Comparison of ENCODE assay signal across 20 cellular contexts in genomic region chr6:66376021-66376420, GRCh38.
"Had no signal": no experiment of that assay in that cellular context is flagged by ENCODE, and none has a peak within 500 bp of the region (broad histone marks: within the 10 kb centered on the region; RNA-seq: fewer than 3 reads in every experiment).

No MANE protein-coding gene starts in this region.

- H3K79me2 ChIP-seq: hepatocyte had no signal

- H3K4me1 ChIP-seq: pancreas, right lobe of liver, stomach had no signal

- H3K4me2 ChIP-seq: hepatocyte, smooth muscle cell had no signal

- H3K27me3 ChIP-seq: hepatocyte, pancreas, right lobe of liver, stomach had no signal

- H3K4me3 ChIP-seq: hepatocyte, pancreas, right lobe of liver, smooth muscle cell, stomach had no signal

- ATAC-seq: esophagus mucosa; left cardiac atrium; naive thymus-derived CD8-positive, alpha-beta T cell; pancreas; right lobe of liver; stimulated activated effector memory CD8-positive, alpha-beta T cell treated with anti-CD3 and anti-CD28 coated beads, Interleukin-12 subunit alpha, Interleukin-12 subunit beta, amount 100 ng/mL, for 72 hours had no signal

- H3K9me3 ChIP-seq: pancreas, right lobe of liver, stomach had no signal

- H3K27ac ChIP-seq: hepatocyte, pancreas, right lobe of liver, stomach had no signal

- H3K4me3 Mint-ChIP-seq: activated B cell treated with CpG ODN at 0.5 μM for 24 hours; activated CD4-positive, alpha-beta memory T cell treated with anti-CD3 and anti-CD28 coated beads for 36 hours; activated naive CD8-positive, alpha-beta T cell treated with anti-CD3 and anti-CD28 coated beads, Interleukin-2, amount 10 ng/mL, durations not matched to agents 7 days and 5 days; naive thymus-derived CD8-positive, alpha-beta T cell; stimulated activated effector memory CD8-positive, alpha-beta T cell treated with anti-CD3 and anti-CD28 coated beads, Interleukin-12 subunit alpha, Interleukin-12 subunit beta, amount 100 ng/mL, for 72 hours; T-helper 2 cell treated with Interferon-gamma antibody and Interleukin-4, amounts not matched to agents 5 μg/mL and 100 μg/mL, for 36 hours had no signal

- H2AFZ ChIP-seq: hepatocyte had no signal

- FAIRE-seq: islet of Langerhans had no signal

- H3K27ac Mint-ChIP-seq: activated B cell treated with CpG ODN at 0.5 μM for 24 hours; activated CD4-positive, alpha-beta memory T cell treated with anti-CD3 and anti-CD28 coated beads for 36 hours; activated naive CD8-positive, alpha-beta T cell treated with anti-CD3 and anti-CD28 coated beads, Interleukin-2, amount 10 ng/mL, durations not matched to agents 7 days and 5 days; naive thymus-derived CD8-positive, alpha-beta T cell; stimulated activated effector memory CD8-positive, alpha-beta T cell treated with anti-CD3 and anti-CD28 coated beads, Interleukin-12 subunit alpha, Interleukin-12 subunit beta, amount 100 ng/mL, for 72 hours; T-helper 2 cell treated with Interferon-gamma antibody and Interleukin-4, amounts not matched to agents 5 μg/mL and 100 μg/mL, for 36 hours had no signal

- H3K36me3 ChIP-seq: pancreas, right lobe of liver, stomach had no signal

- H3K36me3 Mint-ChIP-seq: activated CD4-positive, alpha-beta memory T cell treated with anti-CD3 and anti-CD28 coated beads for 36 hours; activated naive CD8-positive, alpha-beta T cell treated with anti-CD3 and anti-CD28 coated beads, Interleukin-2, amount 10 ng/mL, durations not matched to agents 7 days and 5 days; naive thymus-derived CD8-positive, alpha-beta T cell; stimulated activated effector memory CD8-positive, alpha-beta T cell treated with anti-CD3 and anti-CD28 coated beads, Interleukin-12 subunit alpha, Interleukin-12 subunit beta, amount 100 ng/mL, for 72 hours had no signal

- DNase-seq: activated B cell treated with CpG ODN at 0.5 μM for 24 hours; activated CD4-positive, alpha-beta memory T cell treated with anti-CD3 and anti-CD28 coated beads for 36 hours; activated CD4-positive, alpha-beta T cell treated with anti-CD3 and anti-CD28 coated beads for 4 hours; activated naive CD4-positive, alpha-beta T cell; activated naive CD8-positive, alpha-beta T cell treated with anti-CD3 and anti-CD28 coated beads, Interleukin-2, amount 10 ng/mL, durations not matched to agents 7 days and 5 days; activated T-cell treated with anti-CD3 and anti-CD28 coated beads for 4 hours; cortex of kidney; left cardiac atrium; naive thymus-derived CD8-positive, alpha-beta T cell; pancreas; right lobe of liver; stimulated activated CD4-positive, alpha-beta T cell treated with anti-CD3 and anti-CD28 coated beads, Interleukin-4, amount 100 ng/mL, for 24 hours; stomach; trophoblast cell had no signal

- H3K27me3 Mint-ChIP-seq: activated B cell treated with CpG ODN at 0.5 μM for 24 hours; activated CD4-positive, alpha-beta memory T cell treated with anti-CD3 and anti-CD28 coated beads for 36 hours; activated naive CD8-positive, alpha-beta T cell treated with anti-CD3 and anti-CD28 coated beads, Interleukin-2, amount 10 ng/mL, durations not matched to agents 7 days and 5 days; naive thymus-derived CD8-positive, alpha-beta T cell had no signal

- H3K4me1 Mint-ChIP-seq: activated B cell treated with CpG ODN at 0.5 μM for 24 hours; activated naive CD8-positive, alpha-beta T cell treated with anti-CD3 and anti-CD28 coated beads, Interleukin-2, amount 10 ng/mL, durations not matched to agents 7 days and 5 days; naive thymus-derived CD8-positive, alpha-beta T cell; stimulated activated effector memory CD8-positive, alpha-beta T cell treated with anti-CD3 and anti-CD28 coated beads, Interleukin-12 subunit alpha, Interleukin-12 subunit beta, amount 100 ng/mL, for 72 hours had no signal
